ENCODE assay signal across 10 cellular contexts in the genomic region with DNA sequence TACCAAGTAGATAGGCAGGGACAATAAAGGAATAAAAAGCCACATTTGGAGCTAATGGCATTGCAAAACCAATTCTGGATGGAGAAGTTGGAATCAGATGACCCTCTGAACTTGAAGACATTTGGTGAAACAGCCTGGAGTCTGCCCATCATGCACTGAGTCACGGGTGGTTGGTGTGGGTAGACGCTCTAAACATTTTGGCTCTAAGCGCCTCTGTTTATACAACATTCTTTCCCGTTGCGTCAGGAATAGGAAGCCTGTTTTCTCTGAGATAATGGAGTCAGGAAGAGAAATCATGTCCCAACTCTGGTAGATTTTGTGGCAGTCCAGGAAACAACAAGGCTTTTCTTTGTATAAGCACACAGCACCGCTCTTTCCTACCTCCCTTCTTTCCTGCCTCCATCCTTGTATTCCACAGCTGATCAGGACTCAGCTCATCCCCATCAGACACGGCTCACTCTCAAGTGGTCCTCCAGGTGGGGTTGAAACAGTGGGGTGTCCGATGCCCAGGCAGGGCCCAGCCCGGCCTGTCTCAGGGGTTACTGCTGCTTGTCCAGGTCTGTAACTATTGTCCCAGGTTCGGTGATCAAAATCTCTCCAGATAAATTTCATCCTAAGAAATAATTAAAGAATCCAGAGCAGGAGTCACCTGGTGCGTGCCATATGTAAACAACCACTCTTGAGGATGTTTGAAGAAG. TPM values are rescaled to one million over a fixed set of nuclear protein-coding genes. Genes with fewer than 3 reads are reported as not detected.
A peak's percentile ranks its signal among the peaks of the same experiment; 100 is the strongest.
DNase-seq lines count a peak whose midpoint lies in the region; ATAC-seq and TF ChIP-seq lines count a peak whose summit lies in the region.
"Had no signal": no experiment of that assay in that cellular context is flagged by ENCODE, and none has a peak within 500 bp of the region (broad histone marks: within the 10 kb centered on the region; RNA-seq: fewer than 3 reads in every experiment).

No MANE protein-coding gene starts in this region.

- no peaks in the 10 kb centered on the region for H3K36me3 Mint-ChIP-seq in dendritic cell treated with granulocyte-macrophage colony-stimulating factor and Interleukin-4, amounts not matched to agents 40 ng/mL and 50 ng/mL, for 4 days (ENCODE audit: low read depth)

- H3K27me3 Mint-ChIP-seq in dendritic cell treated with granulocyte-macrophage colony-stimulating factor and Interleukin-4, amounts not matched to agents 40 ng/mL and 50 ng/mL, for 4 days = peaks cover 11% of the 10 kb centered on the region

- H3K27ac Mint-ChIP-seq in dendritic cell treated with granulocyte-macrophage colony-stimulating factor and Interleukin-4, amounts not matched to agents 40 ng/mL and 50 ng/mL, for 4 days = peak overlapping the region; percentile 27
- H3K27ac Mint-ChIP-seq: activated B cell treated with CpG ODN at 0.5 μM for 24 hours had no signal

- no peak overlapping the region for H3K4me3 Mint-ChIP-seq in dendritic cell treated with granulocyte-macrophage colony-stimulating factor and Interleukin-4, amounts not matched to agents 40 ng/mL and 50 ng/mL, for 4 days
- H3K4me3 Mint-ChIP-seq: activated B cell treated with CpG ODN at 0.5 μM for 24 hours had no signal

- 80 to 84% methylated on average over 3 to 11 of the region's 11 CpGs for WGBS in transverse colon (ENCODE audit: low coverage in 1 of 2), 2 donors

- no peaks in the 10 kb centered on the region for H3K9me3 Mint-ChIP-seq in dendritic cell treated with granulocyte-macrophage colony-stimulating factor and Interleukin-4, amounts not matched to agents 40 ng/mL and 50 ng/mL, for 4 days
- H3K9me3 Mint-ChIP-seq: activated B cell treated with CpG ODN at 0.5 μM for 24 hours had no signal

- H3K4me3 ChIP-seq in lower lobe of right lung = no peak overlapping the region
- H3K4me3 ChIP-seq in transverse colon = no peak overlapping the region
- H3K4me3 ChIP-seq: K562 had no signal

- in situ Hi-C loops in transverse colon (cut with MboI; ENCODE audit: low pct_ligation_motif_present in 1 of 4, low pct_unique_long_range_greater_than_20kb in 1 of 4, low sequenced_read_pairs in 3 of 4) = no loop called here

- H3K9me3 ChIP-seq in lower lobe of right lung (no peaks in the 10 kb centered on the region), transverse colon (no peaks in the 10 kb centered on the region)

- peaks cover 35% of the 10 kb centered on the region for H3K4me1 ChIP-seq in lower lobe of right lung
- H3K4me1 ChIP-seq in transverse colon = peaks cover 0 to 7% (median 6%) of the 10 kb centered on the region in 4 donors

- H3K36me3 ChIP-seq in lower lobe of right lung (no peaks in the 10 kb centered on the region), transverse colon (no peaks in the 10 kb centered on the region)

- H3K4me1 Mint-ChIP-seq in dendritic cell treated with granulocyte-macrophage colony-stimulating factor and Interleukin-4, amounts not matched to agents 40 ng/mL and 50 ng/mL, for 4 days (ENCODE audit: low read depth) = peaks cover 39% of the 10 kb centered on the region
- H3K4me1 Mint-ChIP-seq: activated B cell treated with CpG ODN at 0.5 μM for 24 hours had no signal

- H3K27me3 ChIP-seq in lower lobe of right lung (ENCODE audit: low read depth) = no peaks in the 10 kb centered on the region
- no peaks in the 10 kb centered on the region for H3K27me3 ChIP-seq in transverse colon

- peak; percentile 82 to 86 for ATAC-seq in lower lobe of right lung
- ATAC-seq in HG02642 (IDR thresholded peaks at IDR 0.05; ENCODE audit: poor library complexity, unreplicated experiment) = no peak
- ATAC-seq in HG02623 (IDR thresholded peaks at IDR 0.05; ENCODE audit: unreplicated experiment) = no peak
- no peak for ATAC-seq in HG03457 (IDR thresholded peaks at IDR 0.05; ENCODE audit: unreplicated experiment)
- ATAC-seq: K562 had no signal

- intact Hi-C loops in dendritic cell treated with granulocyte-macrophage colony-stimulating factor and Interleukin-4, amounts not matched to agents 40 ng/mL and 50 ng/mL, for 4 days (cut with micrococcal nuclease) = no loop called here
- intact Hi-C loops in lower lobe of right lung (cut with DNase I) = no loop called here
- intact Hi-C loops in transverse colon (cut with DNase I; ENCODE audit: low total_unique reads) = no loop called here

- TF ChIP-seq EP300 in transverse colon (IDR thresholded peaks at IDR 0.05; ENCODE audit: low read depth) = no peak

- H3K27ac ChIP-seq in lower lobe of right lung (peak overlapping the region; percentile 76), transverse colon (peak overlapping the region; percentile 68 to 80 (median 71))

- TF ChIP-seq POLR2A in transverse colon (IDR thresholded peaks at IDR 0.05) = no peak

- TF ChIP-seq CTCF in lower lobe of right lung (IDR thresholded peaks at IDR 0.05) (no peak), transverse colon (IDR thresholded peaks at IDR 0.05) (no peak)

- peak; percentile 42 for DNase-seq in MV-4-11 (lab: John Stamatoyannopoulos, UW)
- DNase-seq in lower lobe of right lung = no peak
- DNase-seq in transverse colon = no peak
- DNase-seq in activated CD4-positive, CD25-positive, alpha-beta regulatory T cell treated with anti-CD3 and anti-CD28 coated beads, Interleukin-2, amount 50 U/mL, for 72 hours = no peak
- DNase-seq: activated B cell treated with CpG ODN at 0.5 μM for 24 hours had no signal

RNA-seq across cellular contexts. Expression of a gene that starts 12.1 kb away (rescaled TPM):
- total RNA-seq in lower lobe of right lung (6.6 TPM), transverse colon (1 to 10 TPM in 2 of 4 donors, under 1 TPM in 1, not detected in 1; 0.95 to 1.2 (median 1.2) TPM)

RNA-seq across cellular contexts. Expression of a gene that starts 28.5 kb away (rescaled TPM):
- total RNA-seq in lower lobe of right lung = 102 TPM
- total RNA-seq in transverse colon = 10 to 100 TPM in 3 of 4 donors, 1 to 10 TPM in 1; 9.6 to 41.1 (median 15.4) TPM

Comparison
In these comparisons a context has a peak if more than half of its experiments do, and no peak if none do; other contexts are left out.
1. ATAC-seq: peak in lower lobe of right lung (2 of 2); none in HG02642 (single experiment), HG02623 (single experiment) and HG03457 (single experiment).